ENCODE assay signal across 8 cellular contexts in the genomic region with DNA sequence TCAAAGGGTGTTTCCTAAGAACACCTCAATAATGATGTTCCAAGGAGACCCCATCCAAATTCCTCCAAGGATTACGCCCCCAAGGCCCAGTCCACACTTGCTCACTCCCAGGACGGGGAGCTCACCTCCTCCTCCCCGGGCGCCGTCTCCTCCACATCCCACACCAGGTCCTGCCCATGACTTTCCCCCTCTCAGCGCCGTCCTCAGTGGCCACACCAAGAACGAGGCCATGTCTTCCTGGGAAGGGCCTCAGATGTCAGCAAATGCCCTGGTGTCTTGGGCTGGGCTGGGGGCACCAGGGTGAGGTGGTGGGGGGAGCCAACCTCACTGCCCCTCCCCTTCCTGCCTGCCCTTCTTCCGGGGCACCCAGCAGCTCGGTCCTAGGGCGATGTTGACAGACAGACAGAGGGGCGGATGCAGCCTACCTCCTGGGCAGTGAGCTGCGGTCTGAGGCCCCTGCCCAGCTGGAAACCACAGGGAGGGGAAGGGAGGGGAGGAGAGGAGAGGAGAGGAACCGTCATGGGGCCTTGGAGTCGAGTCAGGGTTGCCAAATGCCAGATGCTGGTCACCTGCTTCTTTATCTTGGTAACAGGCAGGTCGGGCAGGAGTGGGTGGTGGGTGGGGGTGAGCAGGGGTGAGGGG. TPM values are rescaled to one million over a fixed set of nuclear protein-coding genes. Genes with fewer than 3 reads are reported as not detected.
A peak's percentile ranks its signal among the peaks of the same experiment; 100 is the strongest.
DNase-seq lines count a peak whose midpoint lies in the region; TF ChIP-seq lines count a peak whose summit lies in the region.

A gene (minus strand): TSS at position 288 of the 642 bp plus-strand sequence. CDS start 110 bp downstream, at position 178.
A gene with protein sequence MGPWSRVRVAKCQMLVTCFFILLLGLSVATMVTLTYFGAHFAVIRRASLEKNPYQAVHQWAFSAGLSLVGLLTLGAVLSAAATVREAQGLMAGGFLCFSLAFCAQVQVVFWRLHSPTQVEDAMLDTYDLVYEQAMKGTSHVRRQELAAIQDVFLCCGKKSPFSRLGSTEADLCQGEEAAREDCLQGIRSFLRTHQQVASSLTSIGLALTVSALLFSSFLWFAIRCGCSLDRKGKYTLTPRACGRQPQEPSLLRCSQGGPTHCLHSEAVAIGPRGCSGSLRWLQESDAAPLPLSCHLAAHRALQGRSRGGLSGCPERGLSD (plus strand): TSS at position 383 of the 642 bp plus-strand sequence. CDS start 137 bp downstream, at position 520.

- no peak for TF ChIP-seq CTCF in left ventricle myocardium inferior (IDR thresholded peaks at IDR 0.05; ENCODE audit: borderline replicate concordance)

- no peaks in the 10 kb centered on the region for H3K9me3 ChIP-seq in left ventricle myocardium inferior (replicated peaks)

- no peaks in the 10 kb centered on the region for H3K27me3 ChIP-seq in left ventricle myocardium inferior (ENCODE audit: low read depth)

- no peaks in the 10 kb centered on the region for H3K36me3 ChIP-seq in left ventricle myocardium inferior

- peaks cover 52% of the 10 kb centered on the region for H3K4me1 ChIP-seq in left ventricle myocardium inferior

- peak within 1 kb of the TSS; percentile 96 for H3K27ac ChIP-seq in left ventricle myocardium inferior (replicated peaks)

- intact Hi-C loops in left ventricle myocardium inferior (cut with micrococcal nuclease): no loop called here

- H3K4me3 ChIP-seq in left ventricle myocardium inferior: peak within 1 kb of the TSS; percentile 67

- DNase-seq in GDM1 (lab: John Stamatoyannopoulos, UW): peak; percentile 97
- DNase-seq in M059J (ENCODE audit: low read depth): peak; percentile 63
- DNase-seq in activated T-cell treated with anti-CD3 and anti-CD28 coated beads for 48 hours (ENCODE audit: low read depth): peak; percentile 50
- peak; percentile 69 for DNase-seq in left ventricle myocardium inferior
- peak; percentile 72 for DNase-seq in stimulated activated CD8-positive, alpha-beta memory T cell treated with anti-CD3 and anti-CD28 coated beads, Interleukin-4, amount 100 ng/mL, for 48 hours
- no peak for DNase-seq in SW 1271 (lab: John Stamatoyannopoulos, UW)
- no peak for DNase-seq in DMS 273 (lab: John Stamatoyannopoulos, UW; ENCODE audit: unreplicated experiment)
- DNase-seq in HuH-7.5 (ENCODE audit: low spot score): no peak

RNA-seq across cellular contexts. Expression of the first gene that starts in this region (rescaled TPM):
- not detected in 2 replicates for total RNA-seq in M059J (2014; rRNA removed; shearing (Covaris generic))
- 36.0 TPM for total RNA-seq in left ventricle myocardium inferior

RNA-seq across cellular contexts. Expression of the second gene that starts in this region (rescaled TPM):
- 0.07 TPM in 1 of 2 replicates, not detected in the other for total RNA-seq in M059J (2014; rRNA removed; shearing (Covaris generic))
- total RNA-seq in left ventricle myocardium inferior: 27.1 TPM

Comparison
In these comparisons a context has a peak if more than half of its experiments do, and no peak if none do; other contexts are left out.
1. RNA of the first gene that starts in this region (total RNA-seq): 36.0 TPM in left ventricle myocardium inferior (single experiment); not detected in M059J; every median in the first group is over 10 times any median in the second.
2. RNA of the second gene that starts in this region (total RNA-seq): 27.1 TPM in left ventricle myocardium inferior (single experiment); 0.07 TPM in M059J; every median in the first group is over 10 times any median in the second.
3. Peak in DNase-seq in M059J; RNA of the genes that start here not detected or under 1 TPM.
4. DNase-seq: peak in GDM1 (single experiment), activated T-cell treated with anti-CD3 and anti-CD28 coated beads for 48 hours (single experiment), left ventricle myocardium inferior (single experiment) and stimulated activated CD8-positive, alpha-beta memory T cell treated with anti-CD3 and anti-CD28 coated beads, Interleukin-4, amount 100 ng/mL, for 48 hours (single experiment); none in SW 1271 (0 of 2), DMS 273 (single experiment) and HuH-7.5 (single experiment).